Comparison of ENCODE assay signal across 14 cellular contexts in the genomic region with DNA sequence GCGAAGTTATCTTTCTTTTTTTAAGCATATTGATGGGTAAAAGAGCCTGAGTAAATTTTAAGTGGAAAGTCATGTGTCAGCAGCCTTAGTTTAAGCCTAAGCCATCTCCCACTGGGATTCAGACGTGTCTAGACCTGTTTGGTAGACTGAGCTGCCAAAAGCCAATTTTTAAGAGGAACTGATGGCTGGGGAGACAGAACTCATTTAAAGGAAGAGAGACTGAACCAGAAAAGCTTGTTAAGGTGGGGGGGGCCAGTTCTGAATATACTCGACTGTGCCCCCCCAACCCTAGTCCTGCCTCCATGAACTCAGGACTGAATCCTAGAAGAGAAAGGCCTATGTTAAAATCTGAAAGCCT. TPM values are rescaled to one million over a fixed set of nuclear protein-coding genes. Genes with fewer than 3 reads are reported as not detected.
DNase-seq lines count a peak whose midpoint lies in the region; ATAC-seq, FAIRE-seq and TF ChIP-seq lines count a peak whose summit lies in the region.
"Had no signal": no experiment of that assay in that cellular context is flagged by ENCODE, and none has a peak within 500 bp of the region (broad histone marks: within the 10 kb centered on the region; RNA-seq: fewer than 3 reads in every experiment).

No MANE protein-coding gene starts in this region.

- POLR2A ChIA-PET in A673 (lab: Charles Lee; ENCODE audit: low non-redundant PET) (interaction anchor here (0.6 kb wide), 1 partner anchor 49 kb away, joined by 3 read pairs; no protein-coding TSS in a partner anchor), HEK293 (lab: Yijun Ruan, JAX) (interaction anchor here (0.8 to 1.0 kb wide), 2 partner anchors 8 to 99 kb away, joined by 3 to 6 read pairs; no protein-coding TSS in a partner anchor)

- no peak for FAIRE-seq in bronchial epithelial cell (lab: Jason Lieb, UNC)
- FAIRE-seq: islet of Langerhans had no signal

- peak; percentile 89 for DNase-seq in A673 (ENCODE audit: low spot score)
- peak; percentile 93 for DNase-seq in NCI-H446 treated with DMSO at 0.1 percent for 48 hours (lab: John Stamatoyannopoulos, UW)
- peak; percentile 91 for DNase-seq in bronchial epithelial cell (ENCODE audit: low read depth)
- no peak for DNase-seq in activated CD8-positive, alpha-beta memory T cell treated with anti-CD3 and anti-CD28 coated beads, Interleukin-2, amount 50 U/mL, for 4 hours
- no peak for DNase-seq in upper lobe of right lung
- no peak for DNase-seq in activated T-cell treated with anti-CD3 and anti-CD28 coated beads, Interleukin-2, amount 50 U/mL, for 1 hour
- DNase-seq in chondrocyte (ENCODE audit: low spot score) = no peak
- DNase-seq: RPMI8226 had no signal

- peaks cover 2% of the 10 kb centered on the region for H3K36me3 Mint-ChIP-seq in chondrocyte (ENCODE audit: low read depth)
- H3K36me3 Mint-ChIP-seq: natural killer cell treated with Interleukin-12 subunit alpha and Interleukin-12 subunit beta and Interleukin-15 and Interleukin-18, amount 100 ng/mL, for 72 hours; WTC11 had no signal

- peaks cover 30% of the 10 kb centered on the region for H3K4me1 Mint-ChIP-seq in chondrocyte (ENCODE audit: low read depth)

- H3K27ac ChIP-seq in A673 (ENCODE audit: low read depth, low read length, poor library complexity, severe bottlenecking) = peak overlapping the region; percentile 54
- H3K27ac ChIP-seq in HEK293 (ENCODE audit: extremely low read depth, low read depth, low read length) = peak overlapping the region; percentile 38
- H3K27ac ChIP-seq in upper lobe of right lung = no peak overlapping the region
- H3K27ac ChIP-seq: BLaER1 treated with 17β-estradiol and CSF1 and Interleukin-3, amounts not matched to agents 10 nM and 100 nM had no signal

- H3K4me3 ChIP-seq in A673 (ENCODE audit: low read depth, low read length, poor library complexity, severe bottlenecking) (peak overlapping the region; percentile 7), HEK293 (ENCODE audit: low read depth, low read length) (no peak overlapping the region), bronchial epithelial cell (ENCODE audit: low read depth, low read length) (no peak overlapping the region), upper lobe of right lung (no peak overlapping the region)
- H3K4me3 ChIP-seq: BLaER1 treated with 17β-estradiol and CSF1 and Interleukin-3, amounts not matched to agents 10 nM and 100 nM had no signal

- H3K27ac Mint-ChIP-seq in chondrocyte (ENCODE audit: unreplicated experiment) = no peak overlapping the region
- H3K27ac Mint-ChIP-seq: activated T-helper 1 cell treated with anti-CD3 and anti-CD28 coated beads, Interleukin-12 subunit alpha, Interleukin-12 subunit beta, Interleukin-2, Interleukin-4 antibody, amounts not matched to agents 30 ng/mL and 10 ng/mL and 1 ng/mL, durations not matched to agents 14 hours and 24 hours and 36 hours; natural killer cell treated with Interleukin-12 subunit alpha and Interleukin-12 subunit beta and Interleukin-15 and Interleukin-18, amount 100 ng/mL, for 72 hours had no signal

- H3K4me3 Mint-ChIP-seq in chondrocyte (ENCODE audit: unreplicated experiment) = no peak overlapping the region
- H3K4me3 Mint-ChIP-seq: activated T-helper 1 cell treated with anti-CD3 and anti-CD28 coated beads, Interleukin-12 subunit alpha, Interleukin-12 subunit beta, Interleukin-2, Interleukin-4 antibody, amounts not matched to agents 30 ng/mL and 10 ng/mL and 1 ng/mL, durations not matched to agents 14 hours and 24 hours and 36 hours; natural killer cell treated with Interleukin-12 subunit alpha and Interleukin-12 subunit beta and Interleukin-15 and Interleukin-18, amount 100 ng/mL, for 72 hours; WTC11 had no signal

- no peaks in the 10 kb centered on the region for H3K9me3 Mint-ChIP-seq in chondrocyte (ENCODE audit: low read depth)
- H3K9me3 Mint-ChIP-seq: natural killer cell treated with Interleukin-12 subunit alpha and Interleukin-12 subunit beta and Interleukin-15 and Interleukin-18, amount 100 ng/mL, for 72 hours had no signal

- BruUV-seq in A673 (replicated peaks; lab: Mats Ljungman, UMichigan) = no TSS peak

- no peaks in the 10 kb centered on the region for H3K27me3 Mint-ChIP-seq in chondrocyte (ENCODE audit: low read depth)

- intact Hi-C loops in A673 (cut with micrococcal nuclease; ENCODE audit: unreplicated experiment) (no loop called here), upper lobe of right lung (cut with DNase I) (no loop called here)

- H3K36me3 ChIP-seq in A673 (ENCODE audit: insufficient read depth, low read length, poor library complexity, severe bottlenecking) (no peaks in the 10 kb centered on the region), HEK293 (ENCODE audit: control insufficient read depth in 2 of 2, insufficient read depth in 1 of 2, low read length in 2 of 2) (no peaks in the 10 kb centered on the region), bronchial epithelial cell (ENCODE audit: control insufficient read depth, insufficient read depth, low read length) (no peaks in the 10 kb centered on the region), upper lobe of right lung (no peaks in the 10 kb centered on the region)
- H3K36me3 ChIP-seq: BLaER1 treated with 17β-estradiol and CSF1 and Interleukin-3, amounts not matched to agents 10 nM and 100 nM had no signal

- H3K27me3 ChIP-seq in A673 (replicated peaks; ENCODE audit: insufficient read depth, low read depth, low read length, poor library complexity) (no peaks in the 10 kb centered on the region), bronchial epithelial cell (ENCODE audit: control insufficient read depth, insufficient read depth, low read length) (no peaks in the 10 kb centered on the region), upper lobe of right lung (no peaks in the 10 kb centered on the region)
- H3K27me3 ChIP-seq: BLaER1 treated with 17β-estradiol and CSF1 and Interleukin-3, amounts not matched to agents 10 nM and 100 nM had no signal

- peaks cover 27% of the 10 kb centered on the region for H3K4me1 ChIP-seq in A673 (ENCODE audit: insufficient read depth, low read length, poor library complexity, severe bottlenecking)
- H3K4me1 ChIP-seq in HEK293 (ENCODE audit: control insufficient read depth, insufficient read depth, low read length) = peaks cover 15% of the 10 kb centered on the region
- peaks cover 13% of the 10 kb centered on the region for H3K4me1 ChIP-seq in upper lobe of right lung

- H3K9me3 ChIP-seq in A673 (ENCODE audit: low read depth, low read length, poor library complexity, severe bottlenecking) (no peaks in the 10 kb centered on the region), HEK293 (ENCODE audit: control insufficient read depth, insufficient read depth, low read depth, low read length) (no peaks in the 10 kb centered on the region), upper lobe of right lung (no peaks in the 10 kb centered on the region)
- H3K9me3 ChIP-seq: BLaER1 treated with 17β-estradiol and CSF1 and Interleukin-3, amounts not matched to agents 10 nM and 100 nM had no signal

- ATAC-seq in upper lobe of right lung = no peak
- ATAC-seq: natural killer cell treated with Interleukin-12 subunit alpha and Interleukin-12 subunit beta and Interleukin-15 and Interleukin-18, amount 100 ng/mL, for 72 hours; WTC11 had no signal

- no peak for TF ChIP-seq CTCF in A673 (conservative IDR thresholded peaks at IDR 0.05; ENCODE audit: low read depth, low read length)
- no peak for TF ChIP-seq CTCF in HEK293 (tag by site-specific recombination; IDR thresholded peaks at IDR 0.05)
- TF ChIP-seq CTCF in bronchial epithelial cell (IDR thresholded peaks at IDR 0.05; ENCODE audit: insufficient read depth, low read length, severe bottlenecking) = no peak
- no peak for TF ChIP-seq CTCF in upper lobe of right lung (IDR thresholded peaks at IDR 0.05)
- no peak for TF ChIP-seq CTCF in chondrocyte (IDR thresholded peaks at IDR 0.05)

- CTCF ChIA-PET in A673 (lab: Charles Lee) (no interaction called here), HEK293 (lab: Yijun Ruan, JAX) (no interaction called here)

TF ChIP-seq in HEK293, 187 proteins besides CTCF, POLR2A, EP300 and RAD21 (continues in another document):
- TF ChIP-seq, protein P1, sequence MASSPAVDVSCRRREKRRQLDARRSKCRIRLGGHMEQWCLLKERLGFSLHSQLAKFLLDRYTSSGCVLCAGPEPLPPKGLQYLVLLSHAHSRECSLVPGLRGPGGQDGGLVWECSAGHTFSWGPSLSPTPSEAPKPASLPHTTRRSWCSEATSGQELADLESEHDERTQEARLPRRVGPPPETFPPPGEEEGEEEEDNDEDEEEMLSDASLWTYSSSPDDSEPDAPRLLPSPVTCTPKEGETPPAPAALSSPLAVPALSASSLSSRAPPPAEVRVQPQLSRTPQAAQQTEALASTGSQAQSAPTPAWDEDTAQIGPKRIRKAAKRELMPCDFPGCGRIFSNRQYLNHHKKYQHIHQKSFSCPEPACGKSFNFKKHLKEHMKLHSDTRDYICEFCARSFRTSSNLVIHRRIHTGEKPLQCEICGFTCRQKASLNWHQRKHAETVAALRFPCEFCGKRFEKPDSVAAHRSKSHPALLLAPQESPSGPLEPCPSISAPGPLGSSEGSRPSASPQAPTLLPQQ (tag by site-specific recombination; IDR thresholded peaks at IDR 0.05) = peak; percentile 47; the same call in 1 of the 2 replicates
- TF ChIP-seq PRDM1 (tag by site-specific recombination; IDR thresholded peaks at IDR 0.05) (peak; percentile 39; the same call in 1 of the 2 replicates), ZNF266 (tag by site-specific recombination; IDR thresholded peaks at IDR 0.05; ENCODE audit: low read depth) (no peak), WT1 (tag by site-specific recombination; IDR thresholded peaks at IDR 0.05) (peak; percentile 28; the same call in 1 of the 2 replicates), GLIS1 (tag by site-specific recombination; IDR thresholded peaks at IDR 0.05) (peak; percentile 79), ZNF366 (tag by site-specific recombination; conservative IDR thresholded peaks at IDR 0.05) (peak; percentile 51), OVOL3 (tag by site-specific recombination; IDR thresholded peaks at IDR 0.05) (no peak), FEZF1 (tag by site-specific recombination; IDR thresholded peaks at IDR 0.05) (peak; percentile 67), ZNF660 (tag by site-specific recombination; IDR thresholded peaks at IDR 0.05) (peak; percentile 53; the same call in 1 of the 2 replicates)

RNA-seq across cellular contexts. Expression of a gene that starts 58.3 kb away (rescaled TPM):
- total RNA-seq in A673 (2021) (6.7 and 10.5 TPM in 2 replicates), bronchial epithelial cell (17.6 and 23.8 TPM in 2 replicates), upper lobe of right lung (56.1 TPM), chondrocyte (58.4 to 73.7 TPM (median 67.8 TPM) in 3 replicates)

Comparison
In these comparisons a context has a peak if more than half of its experiments do, and no peak if none do; other contexts are left out.
1. DNase-seq: peak in A673 (single experiment), NCI-H446 treated with DMSO at 0.1 percent for 48 hours (single experiment) and bronchial epithelial cell (single experiment); none in activated CD8-positive, alpha-beta memory T cell treated with anti-CD3 and anti-CD28 coated beads, Interleukin-2, amount 50 U/mL, for 4 hours (single experiment), upper lobe of right lung (single experiment), activated T-cell treated with anti-CD3 and anti-CD28 coated beads, Interleukin-2, amount 50 U/mL, for 1 hour (single experiment) and chondrocyte (single experiment).